Comparison of ENCODE assay signal across 1 cellular context in genomic region chr2:196718796-196719564, GRCh38.
TF ChIP-seq lines count a peak whose summit lies in the region.

No MANE protein-coding gene starts in this region.

TF ChIP-seq in HepG2, 621 proteins besides CTCF, POLR2A, EP300 and RAD21 (continued from another document and continues in another):
- TF ChIP-seq PAXIP1 (CRISPR knock-in tag; conservative IDR thresholded peaks at IDR 0.05) (peak; percentile 73), FOXA3 (CRISPR knock-in tag; IDR thresholded peaks at IDR 0.05) (peak; percentile 28; the same call in 1 of the 2 replicates), CENPX (CRISPR knock-in tag; IDR thresholded peaks at IDR 0.05) (no peak), GMEB2 (CRISPR knock-in tag; IDR thresholded peaks at IDR 0.05; ENCODE audit: low read depth) (no peak), ZNF30 (CRISPR knock-in tag; IDR thresholded peaks at IDR 0.05) (no peak), HOMEZ (CRISPR knock-in tag; IDR thresholded peaks at IDR 0.05; ENCODE audit: low read depth) (no peak; the same call in 1 of the 2 replicates), MLLT10 (CRISPR knock-in tag; IDR thresholded peaks at IDR 0.05) (no peak), ZNF784 (CRISPR knock-in tag; IDR thresholded peaks at IDR 0.05; ENCODE audit: borderline replicate concordance) (no peak), NCOA2 (CRISPR knock-in tag; IDR thresholded peaks at IDR 0.05) (peak; percentile 22; the same call in 1 of the 2 replicates), FIP1L1 (IDR thresholded peaks at IDR 0.05; ENCODE audit: borderline replicate concordance, insufficient read depth, low read depth, low read length) (no peak), NR2F6 (IDR thresholded peaks at IDR 0.05) (peak; percentile 43), NR2F6 (CRISPR knock-in tag; IDR thresholded peaks at IDR 0.05) (peak; percentile 51), ZNF280B (CRISPR knock-in tag; IDR thresholded peaks at IDR 0.05; ENCODE audit: borderline replicate concordance) (no peak), PRDM15 (CRISPR knock-in tag; IDR thresholded peaks at IDR 0.05) (no peak), TEAD3 (CRISPR knock-in tag; optimal IDR thresholded peaks at IDR 0.05; ENCODE audit: borderline replicate concordance) (no peak), KLF9 (CRISPR knock-in tag; IDR thresholded peaks at IDR 0.05; ENCODE audit: low read depth) (no peak), BRCA1 (CRISPR knock-in tag; IDR thresholded peaks at IDR 0.05) (no peak), MLX (CRISPR knock-in tag; IDR thresholded peaks at IDR 0.05) (no peak), ZNF101 (CRISPR knock-in tag; IDR thresholded peaks at IDR 0.05; ENCODE audit: borderline replicate concordance, low read depth) (no peak), ZNF264 (CRISPR knock-in tag; IDR thresholded peaks at IDR 0.05) (no peak), ZBTB34 (CRISPR knock-in tag; IDR thresholded peaks at IDR 0.05) (no peak), ZSCAN22 (CRISPR knock-in tag; IDR thresholded peaks at IDR 0.05) (no peak), ZNF256 (CRISPR knock-in tag; conservative IDR thresholded peaks at IDR 0.05) (no peak), NCOA5 (CRISPR knock-in tag; IDR thresholded peaks at IDR 0.05) (no peak), FOSL2 (CRISPR knock-in tag; IDR thresholded peaks at IDR 0.05) (peak; percentile 61), PAWR (CRISPR knock-in tag; IDR thresholded peaks at IDR 0.05; ENCODE audit: borderline replicate concordance) (no peak), ZFP91 (CRISPR knock-in tag; IDR thresholded peaks at IDR 0.05; ENCODE audit: borderline replicate concordance) (no peak), EHMT2 (IDR thresholded peaks at IDR 0.05; ENCODE audit: borderline replicate concordance, low read depth, low read length) (no peak; the same call in 1 of the 2 replicates), GATA4 (IDR thresholded peaks at IDR 0.05; ENCODE audit: borderline replicate concordance, low read depth) (no peak), LRRFIP1 (CRISPR knock-in tag; conservative IDR thresholded peaks at IDR 0.05) (no peak), ZNF12 (CRISPR knock-in tag; IDR thresholded peaks at IDR 0.05) (no peak), ZBTB21 (CRISPR knock-in tag; IDR thresholded peaks at IDR 0.05) (no peak), POGZ (CRISPR knock-in tag; IDR thresholded peaks at IDR 0.05) (no peak), KDM5A (IDR thresholded peaks at IDR 0.05; ENCODE audit: borderline replicate concordance, low read length) (no peak), ASH2L (IDR thresholded peaks at IDR 0.05; ENCODE audit: insufficient read length, low read depth, low read length) (peak; percentile 55), THRA (CRISPR knock-in tag; IDR thresholded peaks at IDR 0.05; ENCODE audit: borderline replicate concordance) (peak; percentile 65; the same call in 1 of the 2 replicates), HNF4A (CRISPR knock-in tag; IDR thresholded peaks at IDR 0.05) (0 out of 2 replicates have a peak, but pooled peaks have one; percentile 13), ZNF850 (CRISPR knock-in tag; conservative IDR thresholded peaks at IDR 0.05) (no peak), ZNF605 (CRISPR knock-in tag; IDR thresholded peaks at IDR 0.05) (no peak)
